10 cellular contexts compared by ENCODE assay signal in the genomic region with DNA sequence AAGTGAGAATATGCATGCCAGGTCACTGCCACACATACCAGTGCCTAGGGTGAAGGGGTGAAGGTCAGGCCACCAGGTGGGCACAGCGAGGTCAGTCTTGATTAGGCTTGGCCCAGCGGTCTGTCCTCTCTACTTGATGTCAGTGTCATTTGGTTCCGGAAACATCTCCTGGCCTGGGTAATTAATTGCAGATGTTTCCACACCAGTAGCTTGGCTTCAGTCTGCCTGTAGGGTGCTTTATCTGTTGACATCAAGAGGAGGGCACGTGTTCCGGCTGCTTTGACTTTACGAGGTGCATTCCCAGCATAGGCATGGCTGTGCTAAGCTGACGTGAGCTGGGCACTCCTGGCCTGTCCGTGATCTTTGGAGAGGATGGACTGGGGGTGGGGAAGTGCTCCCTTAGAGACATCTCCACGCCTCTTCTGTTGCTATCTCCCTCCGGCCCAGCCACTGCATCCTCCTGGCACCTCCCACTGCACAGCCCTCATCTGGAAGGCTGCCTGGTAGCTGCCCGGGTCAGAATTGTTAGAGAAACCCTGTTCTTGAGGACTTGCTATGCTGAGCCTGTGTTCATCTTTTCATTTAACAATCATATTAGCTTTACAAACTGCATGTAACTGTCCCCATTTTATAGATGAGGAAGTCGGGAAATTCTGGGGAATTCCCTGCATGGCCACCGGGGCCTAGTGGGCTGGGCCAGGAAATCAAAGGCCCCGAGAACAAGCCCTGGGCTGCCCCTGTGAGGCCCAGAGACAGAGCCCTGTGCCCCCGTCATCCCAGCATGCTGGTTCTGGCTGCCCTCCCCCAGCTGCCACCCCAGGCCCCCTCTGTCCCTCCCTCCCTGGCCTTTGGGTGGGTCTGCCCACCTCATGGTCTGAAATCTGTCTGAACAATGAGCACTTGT. TPM values are rescaled to one million over a fixed set of nuclear protein-coding genes. Genes with fewer than 3 reads are reported as not detected.
A peak's percentile ranks its signal among the peaks of the same experiment; 100 is the strongest.
DNase-seq lines count a peak whose midpoint lies in the region; ATAC-seq, FAIRE-seq and TF ChIP-seq lines count a peak whose summit lies in the region.
"Had no signal": no experiment of that assay in that cellular context is flagged by ENCODE, and none has a peak within 500 bp of the region (broad histone marks: within the 10 kb centered on the region; RNA-seq: fewer than 3 reads in every experiment).

No MANE protein-coding gene starts in this region.

- intact Hi-C loops in vagina (cut with DNase I) = no loop called here

- FAIRE-seq in D721Med (lab: Jason Lieb, UNC) = no peak

- ATAC-seq in GM19035 (IDR thresholded peaks at IDR 0.05; ENCODE audit: unreplicated experiment) (peak; percentile 48), HG03460 (IDR thresholded peaks at IDR 0.05; ENCODE audit: unreplicated experiment) (peak; percentile 50), esophagus mucosa (peak; percentile 38)

- no peak for TF ChIP-seq POLR2A in vagina (IDR thresholded peaks at IDR 0.05)

- H2AFZ ChIP-seq in osteoblast (ENCODE audit: low read length) = no peak overlapping the region

- TF ChIP-seq CTCF in osteoblast (IDR thresholded peaks at IDR 0.05; ENCODE audit: extremely low read depth, low read depth, low read length) (peak; percentile 15), vagina (IDR thresholded peaks at IDR 0.05) (no peak), D721Med (IDR thresholded peaks at IDR 0.05; ENCODE audit: insufficient read depth, missing control alignments) (no peak)

- H3K4me3 ChIP-seq in osteoblast (ENCODE audit: insufficient read depth, low read length) (no peak overlapping the region), vagina (peak overlapping the region in 1 of 2 donors; percentile 3)

- H3K4me1 ChIP-seq in osteoblast (ENCODE audit: insufficient read depth, low read length) (peaks cover 70% of the 10 kb centered on the region), vagina (peaks cover 47% of the 10 kb centered on the region)

- DNase-seq in AG08396 (ENCODE audit: low spot score) (peak; percentile 38), osteoblast (ENCODE audit: insufficient read length, low spot score, missing footprints) (peak; percentile 93), vagina (ENCODE audit: extremely low spot score in 2 of 2) (no peak), D721Med (ENCODE audit: insufficient read length, low spot score) (no peak)
- peak; percentile 29 for DNase-seq in activated CD4-positive, alpha-beta T cell treated with anti-CD3 and anti-CD28 coated beads, Interleukin-2, amount 50 U/mL, for 1 hour

- H3K36me3 ChIP-seq in osteoblast (ENCODE audit: insufficient read depth, low read length) (peaks cover 5% of the 10 kb centered on the region), vagina (peaks cover 0 to 18% of the 10 kb centered on the region in 2 donors)

- no peaks in the 10 kb centered on the region for H4K20me1 ChIP-seq in osteoblast (ENCODE audit: insufficient read depth, low read length)

- H3K79me2 ChIP-seq in osteoblast (ENCODE audit: insufficient read depth, low read length) = peaks cover 18% of the 10 kb centered on the region

- H3K27ac ChIP-seq in osteoblast (ENCODE audit: low read depth, low read length) (peak overlapping the region; percentile 90), vagina (peak overlapping the region; percentile 48)
- H3K27ac ChIP-seq: HL-60 had no signal

- peak overlapping the region; percentile 31 for H3K4me2 ChIP-seq in osteoblast (ENCODE audit: insufficient read depth, low read length)

- H3K27me3 ChIP-seq in osteoblast (ENCODE audit: insufficient read depth, low read length) (no peaks in the 10 kb centered on the region), vagina (no peaks in the 10 kb centered on the region)
- H3K27me3 ChIP-seq: neutrophil had no signal

- H3K9me3 ChIP-seq in osteoblast (ENCODE audit: low read depth, low read length) = no peaks in the 10 kb centered on the region
- H3K9me3 ChIP-seq in vagina = no peaks in the 10 kb centered on the region
- H3K9me3 ChIP-seq: neutrophil had no signal

RNA-seq across cellular contexts. Expression of a gene that starts 29.1 kb away (rescaled TPM):
- total RNA-seq in esophagus mucosa = 12.9 TPM
- 22.7 and 26.8 TPM in 2 replicates for total RNA-seq in osteoblast
- 35.4 TPM for total RNA-seq in vagina

Comparison
In these comparisons a context has a peak if more than half of its experiments do, and no peak if none do; other contexts are left out.
1. DNase-seq: peak in AG08396 (single experiment), activated CD4-positive, alpha-beta T cell treated with anti-CD3 and anti-CD28 coated beads, Interleukin-2, amount 50 U/mL, for 1 hour (single experiment) and osteoblast (single experiment); none in vagina (0 of 2) and D721Med (single experiment).
2. Peak in every context shown above with its lines, with median percentiles within 50 percentile points of each other: ATAC-seq.